In genomic region chr3:46926039-46926438, GRCh38 we compare ENCODE assay signal across 10 cellular contexts. TPM values are rescaled to one million over a fixed set of nuclear protein-coding genes. Genes with fewer than 3 reads are reported as not detected.
A peak's percentile ranks its signal among the peaks of the same experiment; 100 is the strongest.
DNase-seq lines count a peak whose midpoint lies in the region; ATAC-seq, FAIRE-seq and TF ChIP-seq lines count a peak whose summit lies in the region.
"Had no signal": no experiment of that assay in that cellular context is flagged by ENCODE, and none has a peak within 500 bp of the region (broad histone marks: within the 10 kb centered on the region; RNA-seq: fewer than 3 reads in every experiment).

No MANE protein-coding gene starts in this region.

- no peak overlapping the region for H3K4me3 ChIP-seq in kidney (ENCODE audit: low read length in 2 of 2)
- no peak overlapping the region for H3K4me3 ChIP-seq in tibial artery

- no peaks in the 10 kb centered on the region for H3K9me3 ChIP-seq in kidney (ENCODE audit: control insufficient read depth in 1 of 2, low read length in 2 of 2)
- no peaks in the 10 kb centered on the region for H3K9me3 ChIP-seq in tibial artery

- TF ChIP-seq CTCF in kidney (IDR thresholded peaks at IDR 0.05; ENCODE audit: borderline replicate concordance, extremely low read depth, insufficient read depth) (no peak), tibial artery (IDR thresholded peaks at IDR 0.05) (no peak)

- no peaks in the 10 kb centered on the region for H3K27me3 ChIP-seq in tibial artery

- CTCF ChIA-PET in activated CD4-positive, alpha-beta T cell treated with anti-CD3 and anti-CD28 coated beads, Interleukin-2, amount 10 ng/mL, durations not matched to agents 7 days and 5 days (lab: Charles Lee) = interaction anchor here (1.6 to 3.5 kb wide), 2 partner anchors 10 to 22 kb away, joined by 6 to 11 read pairs; no protein-coding TSS in a partner anchor

- H3K4me1 ChIP-seq in kidney (ENCODE audit: control insufficient read depth in 1 of 2, insufficient read depth in 1 of 2, low read depth in 1 of 2, low read length in 2 of 2) (peaks cover 31 to 36% of the 10 kb centered on the region in 2 donors), tibial artery (peaks cover 0 to 77% (median 63%) of the 10 kb centered on the region in 4 donors)

- DNase-seq in activated CD4-positive, alpha-beta T cell treated with anti-CD3 and anti-CD28 coated beads, Interleukin-2, amount 10 ng/mL, durations not matched to agents 7 days and 5 days = no peak
- no peak for DNase-seq in activated CD4-positive, alpha-beta T cell treated with anti-CD3 and anti-CD28 coated beads, Interleukin-2, amount 50 U/mL, for 48 hours
- no peak for DNase-seq in activated T-helper 2 cell treated with anti-CD3 and anti-CD28 coated beads, Interferon-gamma antibody, Interleukin-2, Interleukin-4, amounts not matched to agents 10 μg/mL and 5 μg/mL and 100 μg/mL, durations not matched to agents 14 hours and 24 hours and 36 hours (ENCODE audit: low spot score)
- DNase-seq in kidney = peak; percentile 82
- DNase-seq in tibial artery = peak; percentile 20 to 82
- DNase-seq in stimulated activated CD4-positive, alpha-beta T cell treated with anti-CD3 and anti-CD28 coated beads, Interleukin-4, amount 100 ng/mL, for 24 hours = no peak
- DNase-seq: activated effector memory CD4-positive, alpha-beta T cell treated with Interleukin-2 at 50 U/mL for 16 hours; PC-3 had no signal

- peak overlapping the region; percentile 54 to 57 for H3K27ac ChIP-seq in kidney (ENCODE audit: low read depth in 2 of 2, low read length in 2 of 2)
- H3K27ac ChIP-seq in tibial artery = peak overlapping the region; percentile 67 to 80

- peaks cover 70% of the 10 kb centered on the region for H3K36me3 Mint-ChIP-seq in activated CD4-positive, alpha-beta T cell treated with anti-CD3 and anti-CD28 coated beads, Interleukin-2, amount 10 ng/mL, durations not matched to agents 7 days and 5 days (ENCODE audit: low read depth)
- H3K36me3 Mint-ChIP-seq in activated T-helper 2 cell treated with anti-CD3 and anti-CD28 coated beads, Interferon-gamma antibody, Interleukin-2, Interleukin-4, amounts not matched to agents 10 μg/mL and 5 μg/mL and 100 μg/mL, durations not matched to agents 14 hours and 24 hours and 36 hours (ENCODE audit: low read depth) = peaks cover 81% of the 10 kb centered on the region

- H3K4me1 Mint-ChIP-seq in activated CD4-positive, alpha-beta T cell treated with anti-CD3 and anti-CD28 coated beads, Interleukin-2, amount 10 ng/mL, durations not matched to agents 7 days and 5 days = peaks cover 59% of the 10 kb centered on the region
- H3K4me1 Mint-ChIP-seq in activated T-helper 2 cell treated with anti-CD3 and anti-CD28 coated beads, Interferon-gamma antibody, Interleukin-2, Interleukin-4, amounts not matched to agents 10 μg/mL and 5 μg/mL and 100 μg/mL, durations not matched to agents 14 hours and 24 hours and 36 hours (ENCODE audit: low read depth) = peaks cover 37% of the 10 kb centered on the region

- ATAC-seq in HG03139 (IDR thresholded peaks at IDR 0.05; ENCODE audit: unreplicated experiment) = no peak
- no peak for ATAC-seq in GM21515 (IDR thresholded peaks at IDR 0.05; ENCODE audit: unreplicated experiment)
- ATAC-seq: PC-3 had no signal

- intact Hi-C loops in activated T-helper 2 cell treated with anti-CD3 and anti-CD28 coated beads, Interferon-gamma antibody, Interleukin-2, Interleukin-4, amounts not matched to agents 10 μg/mL and 5 μg/mL and 100 μg/mL, durations not matched to agents 14 hours and 24 hours and 36 hours (cut with micrococcal nuclease) = loop anchor here (5.0 kb wide), 1 partner anchor 46 kb away; no protein-coding TSS in a partner anchor
- intact Hi-C loops in kidney (cut with DNase I) = loop anchor here (10.0 kb wide), 1 partner anchor 69 kb away; no protein-coding TSS in a partner anchor
- intact Hi-C loops in tibial artery (cut with DNase I; ENCODE audit: low total_unique reads) = loop anchor here (10.0 kb wide), 1 partner anchor 399 kb away; no protein-coding TSS in a partner anchor

- no peaks in the 10 kb centered on the region for H3K27me3 Mint-ChIP-seq in activated CD4-positive, alpha-beta T cell treated with anti-CD3 and anti-CD28 coated beads, Interleukin-2, amount 10 ng/mL, durations not matched to agents 7 days and 5 days
- H3K27me3 Mint-ChIP-seq in activated T-helper 2 cell treated with anti-CD3 and anti-CD28 coated beads, Interferon-gamma antibody, Interleukin-2, Interleukin-4, amounts not matched to agents 10 μg/mL and 5 μg/mL and 100 μg/mL, durations not matched to agents 14 hours and 24 hours and 36 hours (ENCODE audit: low read depth) = no peaks in the 10 kb centered on the region

- peak overlapping the region; percentile 84 for H3K27ac Mint-ChIP-seq in activated CD4-positive, alpha-beta T cell treated with anti-CD3 and anti-CD28 coated beads, Interleukin-2, amount 10 ng/mL, durations not matched to agents 7 days and 5 days
- H3K27ac Mint-ChIP-seq in activated T-helper 2 cell treated with anti-CD3 and anti-CD28 coated beads, Interferon-gamma antibody, Interleukin-2, Interleukin-4, amounts not matched to agents 10 μg/mL and 5 μg/mL and 100 μg/mL, durations not matched to agents 14 hours and 24 hours and 36 hours = peak overlapping the region; percentile 61

- H3K9ac ChIP-seq in kidney (ENCODE audit: low read length in 2 of 2) = peak overlapping the region in 1 of 2 donors; percentile 28

- H3K36me3 ChIP-seq in kidney (ENCODE audit: control insufficient read depth in 1 of 2, insufficient read depth in 2 of 2, low read length in 2 of 2) = peaks cover 31 to 35% of the 10 kb centered on the region in 2 donors
- peaks cover 36 to 53% (median 46%) of the 10 kb centered on the region in 3 donors for H3K36me3 ChIP-seq in tibial artery

- H3K9me3 Mint-ChIP-seq in activated CD4-positive, alpha-beta T cell treated with anti-CD3 and anti-CD28 coated beads, Interleukin-2, amount 10 ng/mL, durations not matched to agents 7 days and 5 days = peaks cover 12% of the 10 kb centered on the region
- H3K9me3 Mint-ChIP-seq in activated T-helper 2 cell treated with anti-CD3 and anti-CD28 coated beads, Interferon-gamma antibody, Interleukin-2, Interleukin-4, amounts not matched to agents 10 μg/mL and 5 μg/mL and 100 μg/mL, durations not matched to agents 14 hours and 24 hours and 36 hours = peaks cover 11% of the 10 kb centered on the region

- FAIRE-seq in kidney (lab: Jason Lieb, UNC) = no peak

- POLR2A ChIA-PET in activated CD4-positive, alpha-beta T cell treated with anti-CD3 and anti-CD28 coated beads, Interleukin-2, amount 10 ng/mL, durations not matched to agents 7 days and 5 days (lab: Charles Lee) = no interaction called here

- no peak overlapping the region for H3K4me3 Mint-ChIP-seq in activated CD4-positive, alpha-beta T cell treated with anti-CD3 and anti-CD28 coated beads, Interleukin-2, amount 10 ng/mL, durations not matched to agents 7 days and 5 days
- no peak overlapping the region for H3K4me3 Mint-ChIP-seq in activated T-helper 2 cell treated with anti-CD3 and anti-CD28 coated beads, Interferon-gamma antibody, Interleukin-2, Interleukin-4, amounts not matched to agents 10 μg/mL and 5 μg/mL and 100 μg/mL, durations not matched to agents 14 hours and 24 hours and 36 hours (ENCODE audit: low read depth)

RNA-seq across cellular contexts. Expression of gene PTH1R, which starts 48.5 kb away (rescaled TPM):
- not detected for total RNA-seq in activated CD4-positive, alpha-beta T cell treated with anti-CD3 and anti-CD28 coated beads, Interleukin-2, amount 10 ng/mL, durations not matched to agents 7 days and 5 days
- not detected in 2 replicates for total RNA-seq in activated T-helper 2 cell treated with anti-CD3 and anti-CD28 coated beads, Interferon-gamma antibody, Interleukin-2, Interleukin-4, amounts not matched to agents 10 μg/mL and 5 μg/mL and 100 μg/mL, durations not matched to agents 14 hours and 24 hours and 36 hours
- 286 TPM for total RNA-seq in kidney
- polyA plus RNA-seq in kidney (ENCODE audit: insufficient read depth, low read depth, low replicate concordance) = 1,885 TPM
- total RNA-seq: PC-3 had no signal

RNA-seq across cellular contexts. Expression of gene CCDC12, which starts 50.5 kb away (rescaled TPM):
- 10 to 100 TPM; 48.7 to 56.1 TPM for total RNA-seq in activated CD4-positive, alpha-beta T cell treated with anti-CD3 and anti-CD28 coated beads, Interleukin-2, amount 10 ng/mL, durations not matched to agents 7 days and 5 days
- total RNA-seq in activated T-helper 2 cell treated with anti-CD3 and anti-CD28 coated beads, Interferon-gamma antibody, Interleukin-2, Interleukin-4, amounts not matched to agents 10 μg/mL and 5 μg/mL and 100 μg/mL, durations not matched to agents 14 hours and 24 hours and 36 hours = 65.3 and 69.2 TPM in 2 replicates
- 59.7 TPM for total RNA-seq in kidney
- 85.6 TPM for polyA plus RNA-seq in kidney (ENCODE audit: insufficient read depth, low read depth, low replicate concordance)

RNA-seq across cellular contexts. Expression of gene NBEAL2, which starts 53.4 kb away (rescaled TPM):
- total RNA-seq in activated CD4-positive, alpha-beta T cell treated with anti-CD3 and anti-CD28 coated beads, Interleukin-2, amount 10 ng/mL, durations not matched to agents 7 days and 5 days = 100 to 1,000 TPM; 194 to 212 TPM
- 120 and 129 TPM in 2 replicates for total RNA-seq in activated T-helper 2 cell treated with anti-CD3 and anti-CD28 coated beads, Interferon-gamma antibody, Interleukin-2, Interleukin-4, amounts not matched to agents 10 μg/mL and 5 μg/mL and 100 μg/mL, durations not matched to agents 14 hours and 24 hours and 36 hours
- 82.8 TPM for total RNA-seq in kidney
- 25.7 TPM for polyA plus RNA-seq in kidney (ENCODE audit: insufficient read depth, low read depth, low replicate concordance)

Comparison
In these comparisons a context has a peak if more than half of its experiments do, and no peak if none do; other contexts are left out.
1. DNase-seq: peak in kidney (single experiment) and tibial artery (2 of 2); none in activated CD4-positive, alpha-beta T cell treated with anti-CD3 and anti-CD28 coated beads, Interleukin-2, amount 10 ng/mL, durations not matched to agents 7 days and 5 days (single experiment), activated CD4-positive, alpha-beta T cell treated with anti-CD3 and anti-CD28 coated beads, Interleukin-2, amount 50 U/mL, for 48 hours (0 of 2), activated T-helper 2 cell treated with anti-CD3 and anti-CD28 coated beads, Interferon-gamma antibody, Interleukin-2, Interleukin-4, amounts not matched to agents 10 μg/mL and 5 μg/mL and 100 μg/mL, durations not matched to agents 14 hours and 24 hours and 36 hours (single experiment) and stimulated activated CD4-positive, alpha-beta T cell treated with anti-CD3 and anti-CD28 coated beads, Interleukin-4, amount 100 ng/mL, for 24 hours (single experiment).
2. RNA of gene PTH1R, which starts 48.5 kb away (total RNA-seq): 286 TPM in kidney (single experiment); not detected in activated CD4-positive, alpha-beta T cell treated with anti-CD3 and anti-CD28 coated beads, Interleukin-2, amount 10 ng/mL, durations not matched to agents 7 days and 5 days and not detected in activated T-helper 2 cell treated with anti-CD3 and anti-CD28 coated beads, Interferon-gamma antibody, Interleukin-2, Interleukin-4, amounts not matched to agents 10 μg/mL and 5 μg/mL and 100 μg/mL, durations not matched to agents 14 hours and 24 hours and 36 hours; every median in the first group is over 100 times any median in the second.